ENCODE assay signal across 12 cellular contexts in genomic region chr10:71333154-71333887, GRCh38. TPM values are rescaled to one million over a fixed set of nuclear protein-coding genes. Genes with fewer than 3 reads are reported as not detected.
DNase-seq lines count a peak whose midpoint lies in the region; ATAC-seq, FAIRE-seq and TF ChIP-seq lines count a peak whose summit lies in the region.
"Had no signal": no experiment of that assay in that cellular context is flagged by ENCODE, and none has a peak within 500 bp of the region (broad histone marks: within the 10 kb centered on the region; RNA-seq: fewer than 3 reads in every experiment).

No MANE protein-coding gene starts in this region.

- no peak overlapping the region for H3K27ac Mint-ChIP-seq in T-helper 2 cell treated with Interferon-gamma antibody and Interleukin-4, amounts not matched to agents 5 μg/mL and 100 μg/mL, for 36 hours
- H3K27ac Mint-ChIP-seq: activated naive CD4-positive, alpha-beta T cell treated with anti-CD3 and anti-CD28 coated beads, Interleukin-2, amount 50 U/mL, for 24 hours; HFFc6 had no signal

- H3K9ac ChIP-seq in K562 (ENCODE audit: insufficient read depth in 1 of 2, low read depth in 2 of 2, low read length in 2 of 2): peak overlapping the region in 1 of 2 experiments; percentile 39; a peak in 1 of 4 replicates

- no peak overlapping the region for H2AFZ ChIP-seq in K562 (ENCODE audit: low read depth, low read length)

- WGBS in K562 (ENCODE audit: insufficient coverage, low coverage, missing lambda C conversion rate): 38% methylated on average over 9 of the region's 9 CpGs
- 39 to 55% (median 48%) methylated on average over 8 to 9 of the region's 9 CpGs for WGBS in spleen, 5 donors
- WGBS in transverse colon (ENCODE audit: low coverage in 1 of 2), 2 donors: 71% methylated on average over 9 of the region's 9 CpGs; no CpG with 5 or more reads in 1 of the 2 donors

- H3K4me1 Mint-ChIP-seq in T-helper 2 cell treated with Interferon-gamma antibody and Interleukin-4, amounts not matched to agents 5 μg/mL and 100 μg/mL, for 36 hours (ENCODE audit: low read depth): no peaks in the 10 kb centered on the region

- H3K9me1 ChIP-seq in K562 (ENCODE audit: control insufficient read depth, insufficient read depth, low read length): no peaks in the 10 kb centered on the region

- peak; percentile 52 for FAIRE-seq in GM12891 (lab: Jason Lieb, UNC)
- no peak for FAIRE-seq in K562 (lab: Jason Lieb, UNC)
- FAIRE-seq: G401.6 had no signal

- POLR2A ChIA-PET in K562 (lab: Yijun Ruan, JAX): interaction anchor here (1.4 to 2.0 kb wide), 4 partner anchors 9 to 17 kb away, joined by 3 to 15 read pairs (median 6); no protein-coding TSS in a partner anchor

- H3K4me1 ChIP-seq in K562 (replicated peaks in 1 of 2; ENCODE audit: control insufficient read depth in 2 of 2, insufficient read depth in 2 of 2, low read length in 2 of 2) (peaks cover 0 to 18% of the 10 kb centered on the region in 2 experiments; a peak in 3 of 5 replicates), spleen (peaks cover 7 to 25% (median 18%) of the 10 kb centered on the region in 6 donors), transverse colon (peaks cover 0 to 13% (median 12%) of the 10 kb centered on the region in 4 donors)

- H3K36me3 Mint-ChIP-seq in T-helper 2 cell treated with Interferon-gamma antibody and Interleukin-4, amounts not matched to agents 5 μg/mL and 100 μg/mL, for 36 hours (ENCODE audit: low read depth): no peaks in the 10 kb centered on the region

- H3K27me3 Mint-ChIP-seq in T-helper 2 cell treated with Interferon-gamma antibody and Interleukin-4, amounts not matched to agents 5 μg/mL and 100 μg/mL, for 36 hours (ENCODE audit: low read depth): no peaks in the 10 kb centered on the region
- H3K27me3 Mint-ChIP-seq: activated naive CD4-positive, alpha-beta T cell treated with anti-CD3 and anti-CD28 coated beads, Interleukin-2, amount 50 U/mL, for 24 hours had no signal

- intact Hi-C loops in K562 (cut with micrococcal nuclease): no loop called here
- intact Hi-C loops in spleen (cut with DNase I; ENCODE audit: low total_unique reads): no loop called here
- intact Hi-C loops in transverse colon (cut with DNase I; ENCODE audit: low total_unique reads): no loop called here

- TF ChIP-seq RAD21 in K562 (CRISPR knock-in tag; conservative IDR thresholded peaks at IDR 0.05 in 1 of 2, IDR thresholded peaks at IDR 0.05 in 1 of 2): no peak

- CTCF ChIA-PET in K562 (lab: Yijun Ruan, JAX; ENCODE audit: low intra/inter-chr PET ratio): no interaction called here

- H3K27me3 ChIP-seq in K562 (ENCODE audit: control insufficient read depth in 2 of 2, insufficient read depth in 2 of 2, low read length in 2 of 2): no peaks in the 10 kb centered on the region
- no peaks in the 10 kb centered on the region for H3K27me3 ChIP-seq in spleen (replicated peaks in 1 of 7)
- H3K27me3 ChIP-seq in transverse colon: no peaks in the 10 kb centered on the region

- H3K9me3 Mint-ChIP-seq in T-helper 2 cell treated with Interferon-gamma antibody and Interleukin-4, amounts not matched to agents 5 μg/mL and 100 μg/mL, for 36 hours: no peaks in the 10 kb centered on the region
- H3K9me3 Mint-ChIP-seq: activated naive CD4-positive, alpha-beta T cell treated with anti-CD3 and anti-CD28 coated beads, Interleukin-2, amount 50 U/mL, for 24 hours; HFFc6; nephron had no signal

- H3K36me3 ChIP-seq in K562 (ENCODE audit: control insufficient read depth, insufficient read depth, low read length) (no peaks in the 10 kb centered on the region), spleen (peaks cover 0 to 45% (median 2%) of the 10 kb centered on the region in 6 donors), transverse colon (no peaks in the 10 kb centered on the region)

- H3K27ac ChIP-seq in K562 (ENCODE audit: extremely low read depth, low read depth, low read length) (no peak overlapping the region), spleen (peak overlapping the region in 6 of 8 donors; percentile 2 to 61 (median 26)), transverse colon (peak overlapping the region in 1 of 4 donors; percentile 36)

- TF ChIP-seq EP300 in K562 (IDR thresholded peaks at IDR 0.05; ENCODE audit: low read length) (no peak), transverse colon (IDR thresholded peaks at IDR 0.05; ENCODE audit: low read depth) (no peak)

- H3K9me3 ChIP-seq in K562 (replicated peaks; ENCODE audit: control insufficient read depth, insufficient read depth, low read depth, low read length) (no peaks in the 10 kb centered on the region), spleen (no peaks in the 10 kb centered on the region), transverse colon (no peaks in the 10 kb centered on the region)

- H3K4me2 ChIP-seq in K562 (ENCODE audit: insufficient read depth, low read length): no peak overlapping the region

- H3K79me2 ChIP-seq in K562 (ENCODE audit: control insufficient read depth, insufficient read depth, low read length): no peaks in the 10 kb centered on the region

- no peaks in the 10 kb centered on the region; the same call in 1 of the 2 replicates for H4K20me1 ChIP-seq in K562 (replicated peaks; ENCODE audit: control insufficient read depth, insufficient read depth, low read length)

- H3K4me3 ChIP-seq in K562 (no peak overlapping the region), spleen (no peak overlapping the region), transverse colon (no peak overlapping the region)

- in situ Hi-C loops in K562 (cut with MboI): no loop called here
- in situ Hi-C loops in transverse colon (cut with MboI; ENCODE audit: low pct_ligation_motif_present in 1 of 4, low pct_unique_long_range_greater_than_20kb in 1 of 4, low sequenced_read_pairs in 3 of 4): no loop called here

- ATAC-seq in K562 (no peak; the same call in 1 of the 3 replicates), HG02642 (IDR thresholded peaks at IDR 0.05; ENCODE audit: poor library complexity, unreplicated experiment) (no peak)

- BruUV-seq in K562 (replicated peaks; lab: Mats Ljungman, UMichigan): no TSS peak

- no peak for TF ChIP-seq CTCF in K562 (IDR thresholded peaks at IDR 0.05 in 2 of 3, conservative IDR thresholded peaks at IDR 0.05 in 1 of 3; ENCODE audit: insufficient read depth in 2 of 3, low read depth in 1 of 3, low read length in 3 of 3)
- TF ChIP-seq CTCF in spleen (IDR thresholded peaks at IDR 0.05 in 8 of 11, conservative IDR thresholded peaks at IDR 0.05 in 3 of 11): no peak
- TF ChIP-seq CTCF in transverse colon (IDR thresholded peaks at IDR 0.05): no peak

- H3K4me3 Mint-ChIP-seq in T-helper 2 cell treated with Interferon-gamma antibody and Interleukin-4, amounts not matched to agents 5 μg/mL and 100 μg/mL, for 36 hours: no peak overlapping the region
- H3K4me3 Mint-ChIP-seq: activated naive CD4-positive, alpha-beta T cell treated with anti-CD3 and anti-CD28 coated beads, Interleukin-2, amount 50 U/mL, for 24 hours; HFFc6; nephron had no signal

- TF ChIP-seq POLR2A in GM12891 (IDR thresholded peaks at IDR 0.05; ENCODE audit: low read depth, low read length) (no peak), K562 (conservative IDR thresholded peaks at IDR 0.05) (no peak), spleen (IDR thresholded peaks at IDR 0.05) (no peak), transverse colon (IDR thresholded peaks at IDR 0.05) (no peak)

- DNase-seq in GM12891 (ENCODE audit: insufficient read length, low spot score): no peak
- peak; percentile 50 for DNase-seq in NCI-H1105 (lab: John Stamatoyannopoulos, UW)
- DNase-seq in K562 (ENCODE audit: extremely low read depth in 1 of 4, low spot score in 3 of 4): no peak
- DNase-seq in spleen: no peak
- no peak for DNase-seq in transverse colon
- DNase-seq in T-helper 2 cell treated with Interferon-gamma antibody and Interleukin-4, amounts not matched to agents 5 μg/mL and 100 μg/mL, for 36 hours (ENCODE audit: low spot score): no peak
- DNase-seq: dermis blood vessel endothelial cell, HFFc6 had no signal

TF ChIP-seq in GM12891, 5 proteins besides CTCF, POLR2A, EP300 and RAD21:
- TF ChIP-seq TAF1 (IDR thresholded peaks at IDR 0.05; ENCODE audit: low read depth, low read length) (no peak), PAX5 (IDR thresholded peaks at IDR 0.05; ENCODE audit: insufficient read depth, low read length, severe bottlenecking) (no peak), SPI1 (IDR thresholded peaks at IDR 0.05; ENCODE audit: low read depth, low read length) (peak; percentile 43; the same call in 1 of the 2 replicates), POLR2AphosphoS5 (IDR thresholded peaks at IDR 0.05; ENCODE audit: low read depth, low read length) (no peak), POU2F2 (IDR thresholded peaks at IDR 0.05; ENCODE audit: low read depth, low read length) (no peak)

TF ChIP-seq in K562, 482 proteins besides CTCF, POLR2A, EP300 and RAD21:
- TF ChIP-seq CREB1 (IDR thresholded peaks at IDR 0.05) (no peak), CREB1 (CRISPR knock-in tag; IDR thresholded peaks at IDR 0.05) (no peak), SPI1 (IDR thresholded peaks at IDR 0.05; ENCODE audit: borderline replicate concordance, low read depth, low read length) (peak; percentile 34; the same call in 1 of the 2 replicates)
TF ChIP-seq in K562: peak in this region for 1.

RNA-seq across cellular contexts. Expression of gene SLC29A3, which starts 14.3 kb away (rescaled TPM):
- 1.6 TPM for polyA plus RNA-seq in GM12891 (2012; ENCODE audit: low read depth, missing spikeins)
- total RNA-seq in K562 (2011; cell fraction: chromatin; rRNA removed; ENCODE audit: low replicate concordance): 5.7 and 14.0 TPM in 2 replicates
- total RNA-seq in K562 (2011; cell fraction: nucleolus; rRNA removed): 13.4 and 15.0 TPM in 2 replicates
- 11.0 and 15.7 TPM in 2 replicates for total RNA-seq in K562 (2011; cell fraction: nucleoplasm; rRNA removed)
- 2.1 and 4.5 TPM in 2 replicates for total RNA-seq in K562 (2014; rRNA removed)
- total RNA-seq in K562 (2014; rRNA removed; fragmentation: Illumina TruSeq; extraction: Trizol): 2.8 TPM in 2 replicates
- 3.2 and 3.6 TPM in 2 replicates for total RNA-seq in K562 (2015; rRNA removed; fragmentation: Illumina TruSeq; extraction: Trizol)
- total RNA-seq in K562 (2021): 8.2 and 8.5 TPM in 2 replicates
- polyA plus RNA-seq in K562 (2011; rRNA removed): 4.1 and 7.1 TPM in 2 replicates
- polyA plus RNA-seq in K562 (2011; cell fraction: cytosol; rRNA removed): 7.9 and 15.0 TPM in 2 replicates
- 5.0 and 7.3 TPM in 2 replicates for polyA plus RNA-seq in K562 (2011; cell fraction: nucleus; rRNA removed)
- polyA plus RNA-seq in K562 (2012): 8.2 and 10.4 TPM in 2 replicates
- 10.5 and 10.7 TPM in 2 replicates for polyA plus RNA-seq in K562 (2014; fragmentation: Illumina TruSeq; extraction: Trizol)
- polyA plus RNA-seq in K562 (2014; fragmentation: Nextera tagmentation; extraction: Ambion mirVana): 10 to 100 TPM in 1 of 2 experiments, 1 to 10 TPM in 1; 6.3 to 10.3 TPM
- polyA plus RNA-seq in K562 (2014; rRNA removed): 4.5 and 4.6 TPM in 2 replicates
- 5.9 and 6.1 TPM in 2 replicates for polyA minus RNA-seq in K562 (2011; rRNA and poly(A)+ RNA removed)
- polyA minus RNA-seq in K562 (2011; cell fraction: cytosol; rRNA and poly(A)+ RNA removed): 6.7 and 9.5 TPM in 2 replicates
- 5.0 and 5.7 TPM in 2 replicates for polyA minus RNA-seq in K562 (2011; cell fraction: nucleus; rRNA and poly(A)+ RNA removed)
- total RNA-seq in spleen: 10 to 100 TPM in 3 of 7 donors, 1 to 10 TPM in 4; 7.5 to 15.6 (median 9.3) TPM
- polyA plus RNA-seq in spleen: 1 to 10 TPM; 3.3 to 7.7 (median 4.8) TPM
- total RNA-seq in transverse colon: 1 to 10 TPM in 3 of 4 donors, under 1 TPM in 1; 0.75 to 6.4 (median 3.4) TPM
